Comparison of ENCODE assay signal across 24 cellular contexts in genomic region chr12:107373238-107373809, GRCh38.
DNase-seq lines count a peak whose midpoint lies in the region; ATAC-seq, FAIRE-seq and TF ChIP-seq lines count a peak whose summit lies in the region.
"Had no signal": no experiment of that assay in that cellular context is flagged by ENCODE, and none has a peak within 500 bp of the region (broad histone marks: within the 10 kb centered on the region; RNA-seq: fewer than 3 reads in every experiment).

No MANE protein-coding gene starts in this region.

- H3K4me3 Mint-ChIP-seq in T-helper 1 cell treated with Interleukin-12 subunit alpha and Interleukin-12 subunit beta and Interleukin-4 antibody, amounts not matched to agents 30 μg/mL and 1 μg/mL, for 36 hours = peak overlapping the region; percentile 50
- no peak overlapping the region for H3K4me3 Mint-ChIP-seq in astrocyte (ENCODE audit: unreplicated experiment)
- peak overlapping the region; percentile 49 to 81 for H3K4me3 Mint-ChIP-seq in stimulated activated naive CD8-positive, alpha-beta T cell treated with anti-CD3 and anti-CD28 coated beads, Interleukin-15, amount 100 ng/mL, for 72 hours
- H3K4me3 Mint-ChIP-seq: WTC11 had no signal

- H3K36me3 ChIP-seq in heart left ventricle (no peaks in the 10 kb centered on the region), astrocyte (ENCODE audit: insufficient read depth, low read length) (no peaks in the 10 kb centered on the region), PC-9 (ENCODE audit: low read depth) (no peaks in the 10 kb centered on the region)
- H3K36me3 ChIP-seq: brain microvascular endothelial cell, colonic mucosa, heart right ventricle, left ventricle myocardium inferior, SJCRH30, transverse colon had no signal

- no peak for FAIRE-seq in astrocyte (lab: Jason Lieb, UNC)
- no peak for FAIRE-seq in frontal cortex (lab: Jason Lieb, UNC)

- no peaks in the 10 kb centered on the region for H3K27me3 Mint-ChIP-seq in T-helper 1 cell treated with Interleukin-12 subunit alpha and Interleukin-12 subunit beta and Interleukin-4 antibody, amounts not matched to agents 30 μg/mL and 1 μg/mL, for 36 hours (ENCODE audit: low read depth)
- H3K27me3 Mint-ChIP-seq in astrocyte (ENCODE audit: low read depth, unreplicated experiment) = peaks cover 8% of the 10 kb centered on the region
- H3K27me3 Mint-ChIP-seq in stimulated activated naive CD8-positive, alpha-beta T cell treated with anti-CD3 and anti-CD28 coated beads, Interleukin-15, amount 100 ng/mL, for 72 hours = no peaks in the 10 kb centered on the region

- H3K27me3 ChIP-seq in heart left ventricle (peaks cover 0 to 4% (median 0%) of the 10 kb centered on the region in 9 donors), astrocyte (ENCODE audit: insufficient read depth, low read length) (no peaks in the 10 kb centered on the region), PC-9 (ENCODE audit: insufficient read depth, low read depth) (no peaks in the 10 kb centered on the region)
- H3K27me3 ChIP-seq: brain microvascular endothelial cell, colonic mucosa, SJCRH30, transverse colon had no signal

- POLR2A ChIA-PET in PC-9 (lab: Charles Lee; ENCODE audit: unreplicated experiment) = no interaction called here

- H3K9me3 Mint-ChIP-seq in T-helper 1 cell treated with Interleukin-12 subunit alpha and Interleukin-12 subunit beta and Interleukin-4 antibody, amounts not matched to agents 30 μg/mL and 1 μg/mL, for 36 hours = no peaks in the 10 kb centered on the region
- H3K9me3 Mint-ChIP-seq in astrocyte (ENCODE audit: unreplicated experiment) = peaks cover 2% of the 10 kb centered on the region
- H3K9me3 Mint-ChIP-seq in stimulated activated naive CD8-positive, alpha-beta T cell treated with anti-CD3 and anti-CD28 coated beads, Interleukin-15, amount 100 ng/mL, for 72 hours = no peaks in the 10 kb centered on the region
- H3K9me3 Mint-ChIP-seq: WTC11 had no signal

- H3K9me3 ChIP-seq in heart left ventricle (no peaks in the 10 kb centered on the region), astrocyte (ENCODE audit: insufficient read depth, low read depth, low read length) (no peaks in the 10 kb centered on the region), PC-9 (ENCODE audit: insufficient read depth, low read depth) (no peaks in the 10 kb centered on the region)
- H3K9me3 ChIP-seq: colonic mucosa, heart right ventricle, left ventricle myocardium inferior, SJCRH30, transverse colon had no signal

- no peak overlapping the region for H3K4me2 ChIP-seq in astrocyte (ENCODE audit: low read length)
- H3K4me2 ChIP-seq in PC-9 = no peak overlapping the region

- DNase-seq in cardiac septum (ENCODE audit: low spot score) = peak; percentile 22
- DNase-seq in heart left ventricle = no peak
- no peak for DNase-seq in astrocyte (ENCODE audit: low read depth)
- no peak for DNase-seq in stimulated activated naive CD8-positive, alpha-beta T cell treated with anti-CD3 and anti-CD28 coated beads, Interleukin-15, amount 100 ng/mL, for 72 hours
- DNase-seq in PC-9 = no peak
- DNase-seq in NCI-H446 (lab: John Stamatoyannopoulos, UW) = no peak
- DNase-seq in frontal cortex (ENCODE audit: low spot score in 2 of 2) = no peak
- DNase-seq: brain microvascular endothelial cell; colonic mucosa; COR-L47; DND-41; H7; heart right ventricle; KBM-7; left ventricle myocardium inferior; NCI-H1694 treated with DMSO at 0.1 percent for 48 hours; NCI-H2227 treated with DMSO at 0.1 percent for 48 hours; PC-3; SJCRH30; stimulated activated naive CD4-positive, alpha-beta T cell treated with Interleukin-2 at 50 U/mL for 16 hours; transverse colon had no signal

- H2AFZ ChIP-seq in astrocyte (ENCODE audit: low read depth, low read length) (no peak overlapping the region), PC-9 (no peak overlapping the region)

- H4K20me1 ChIP-seq in astrocyte (ENCODE audit: insufficient read depth, low read length) (peaks cover 3% of the 10 kb centered on the region), PC-9 (ENCODE audit: insufficient read depth) (no peaks in the 10 kb centered on the region)

- CTCF ChIA-PET in PC-9 (lab: Charles Lee) = no interaction called here

- H3K27ac Mint-ChIP-seq in T-helper 1 cell treated with Interleukin-12 subunit alpha and Interleukin-12 subunit beta and Interleukin-4 antibody, amounts not matched to agents 30 μg/mL and 1 μg/mL, for 36 hours = peak overlapping the region; percentile 91
- peak overlapping the region; percentile 73 for H3K27ac Mint-ChIP-seq in astrocyte (ENCODE audit: unreplicated experiment)
- H3K27ac Mint-ChIP-seq in stimulated activated naive CD8-positive, alpha-beta T cell treated with anti-CD3 and anti-CD28 coated beads, Interleukin-15, amount 100 ng/mL, for 72 hours = peak overlapping the region; percentile 69 to 82
- H3K27ac Mint-ChIP-seq: WTC11 had no signal

- BruUV-seq in PC-9 (replicated peaks; lab: Mats Ljungman, UMichigan) = no TSS peak

- H3K4me1 ChIP-seq in heart left ventricle = peaks cover 0 to 52% (median 0%) of the 10 kb centered on the region in 12 donors
- H3K4me1 ChIP-seq in astrocyte (ENCODE audit: insufficient read depth, low read length) = peaks cover 11% of the 10 kb centered on the region
- H3K4me1 ChIP-seq in PC-9 (replicated peaks; ENCODE audit: insufficient read depth) = peaks cover 5% of the 10 kb centered on the region
- H3K4me1 ChIP-seq: colonic mucosa, left ventricle myocardium inferior, SJCRH30, transverse colon had no signal

- peaks cover 4% of the 10 kb centered on the region for H3K36me3 Mint-ChIP-seq in T-helper 1 cell treated with Interleukin-12 subunit alpha and Interleukin-12 subunit beta and Interleukin-4 antibody, amounts not matched to agents 30 μg/mL and 1 μg/mL, for 36 hours (ENCODE audit: low read depth)
- H3K36me3 Mint-ChIP-seq in astrocyte (ENCODE audit: low read depth, unreplicated experiment) = no peaks in the 10 kb centered on the region
- H3K36me3 Mint-ChIP-seq: WTC11 had no signal

- no peak overlapping the region for H3K9ac ChIP-seq in astrocyte (ENCODE audit: low read length)

- peaks cover 63% of the 10 kb centered on the region for H3K4me1 Mint-ChIP-seq in T-helper 1 cell treated with Interleukin-12 subunit alpha and Interleukin-12 subunit beta and Interleukin-4 antibody, amounts not matched to agents 30 μg/mL and 1 μg/mL, for 36 hours (ENCODE audit: low read depth)
- H3K4me1 Mint-ChIP-seq in astrocyte (ENCODE audit: low read depth, unreplicated experiment) = no peaks in the 10 kb centered on the region
- peaks cover 92% of the 10 kb centered on the region for H3K4me1 Mint-ChIP-seq in stimulated activated naive CD8-positive, alpha-beta T cell treated with anti-CD3 and anti-CD28 coated beads, Interleukin-15, amount 100 ng/mL, for 72 hours

- no peak for TF ChIP-seq CTCF in heart left ventricle (IDR thresholded peaks at IDR 0.05)
- no peak for TF ChIP-seq CTCF in astrocyte (IDR thresholded peaks at IDR 0.05; ENCODE audit: insufficient read depth, low read depth, low read length)
- TF ChIP-seq CTCF in PC-9 (conservative IDR thresholded peaks at IDR 0.05) = no peak

- H3K27ac ChIP-seq in heart left ventricle = peak overlapping the region in 1 of 12 donors; percentile 51
- no peak overlapping the region for H3K27ac ChIP-seq in astrocyte (ENCODE audit: low read depth, low read length)
- no peak overlapping the region for H3K27ac ChIP-seq in PC-9
- H3K27ac ChIP-seq: brain microvascular endothelial cell, colonic mucosa, left ventricle myocardium inferior, SJCRH30 had no signal

- H3F3A ChIP-seq in PC-9 (ENCODE audit: insufficient read depth, low read depth) = peaks cover 3% of the 10 kb centered on the region; the same call in 1 of the 2 replicates

- H3K79me2 ChIP-seq in astrocyte (ENCODE audit: insufficient read depth, low read length) = no peaks in the 10 kb centered on the region
- H3K79me2 ChIP-seq in PC-9 (ENCODE audit: low read depth) = peaks cover 34% of the 10 kb centered on the region

- H3K9me2 ChIP-seq in PC-9 (ENCODE audit: insufficient read depth) = no peaks in the 10 kb centered on the region

- TF ChIP-seq POLR2A in heart left ventricle (IDR thresholded peaks at IDR 0.05) = no peak

- intact Hi-C loops in cardiac septum (cut with DNase I) = no loop called here
- intact Hi-C loops in heart left ventricle (cut with DNase I) = no loop called here
- intact Hi-C loops in PC-9 (cut with micrococcal nuclease; ENCODE audit: unreplicated experiment) = no loop called here

- no peak for ATAC-seq in heart left ventricle
- no peak for ATAC-seq in stimulated activated naive CD8-positive, alpha-beta T cell treated with anti-CD3 and anti-CD28 coated beads, Interleukin-15, amount 100 ng/mL, for 72 hours
- ATAC-seq: PC-3 had no signal

- WGBS in heart left ventricle, 4 donors = 75 to 83% (median 78%) methylated on average over 3 of the region's 3 CpGs

- H3K4me3 ChIP-seq in heart left ventricle (no peak overlapping the region), astrocyte (ENCODE audit: insufficient read depth, low read depth, low read length) (no peak overlapping the region), PC-9 (no peak overlapping the region)
- H3K4me3 ChIP-seq: colonic mucosa, heart right ventricle, left ventricle myocardium inferior, SJCRH30, skin epidermis, transverse colon had no signal
